19 cellular contexts compared by ENCODE assay signal in genomic region chrX:18047440-18047940, GRCh38.
DNase-seq lines count a peak whose midpoint lies in the region; ATAC-seq, FAIRE-seq and TF ChIP-seq lines count a peak whose summit lies in the region.
"Had no signal": no experiment of that assay in that cellular context is flagged by ENCODE, and none has a peak within 500 bp of the region (broad histone marks: within the 10 kb centered on the region; RNA-seq: fewer than 3 reads in every experiment).

No MANE protein-coding gene starts in this region.

- TF ChIP-seq POLR2A in esophagus squamous epithelium (IDR thresholded peaks at IDR 0.05): no peak

- H3K9me3 ChIP-seq in keratinocyte (ENCODE audit: control insufficient read depth, low read depth, low read length) (no peaks in the 10 kb centered on the region), esophagus squamous epithelium (no peaks in the 10 kb centered on the region)

- POLR2A ChIA-PET in RWPE1 (lab: Yijun Ruan, JAX; ENCODE audit: low non-redundant PET): no interaction called here

- intact Hi-C loops in esophagus squamous epithelium (cut with DNase I): no loop called here

- H3K36me3 Mint-ChIP-seq in activated T-cell treated with anti-CD3 and anti-CD28 coated beads, Interleukin-2, amount 50 U/mL, for 72 hours (ENCODE audit: insufficient read depth in 2 of 2): no peaks in the 10 kb centered on the region
- H3K36me3 Mint-ChIP-seq: CD14-positive monocyte; CD8-positive, alpha-beta T cell; IgD-negative memory B cell had no signal

- peaks cover 21% of the 10 kb centered on the region for H3K27me3 Mint-ChIP-seq in activated T-cell treated with anti-CD3 and anti-CD28 coated beads, Interleukin-2, amount 50 U/mL, for 72 hours (ENCODE audit: low read depth)
- H3K27me3 Mint-ChIP-seq: IgD-negative memory B cell had no signal

- CTCF ChIA-PET in RWPE1 (lab: Yijun Ruan, JAX): interaction anchor here (0.7 kb wide), 1 partner anchor 1781 kb away, joined by 3 read pairs; no protein-coding TSS in a partner anchor

- peaks cover 2 to 7% of the 10 kb centered on the region in 2 donors for H3K9me3 Mint-ChIP-seq in activated T-cell treated with anti-CD3 and anti-CD28 coated beads, Interleukin-2, amount 50 U/mL, for 72 hours

- 34 to 57% methylated on average over 3 to 4 of the region's 4 CpGs for WGBS in esophagus squamous epithelium, 2 donors

- ATAC-seq in activated T-cell treated with anti-CD3 and anti-CD28 coated beads, Interleukin-2, amount 50 U/mL, for 72 hours (replicated peaks in 1 of 2): no peak
- ATAC-seq: CD8-positive, alpha-beta T cell; HCT116 had no signal

- H3K79me2 ChIP-seq in keratinocyte (ENCODE audit: control insufficient read depth, insufficient read depth, low read length): no peaks in the 10 kb centered on the region

- DNase-seq in EL: peak; percentile 10
- DNase-seq in RWPE1 (ENCODE audit: low spot score): peak; percentile 2
- peak; percentile 21 for DNase-seq in keratinocyte (ENCODE audit: low read depth, low spot score)
- peak; percentile 2 for DNase-seq in stromal cell of bone marrow (ENCODE audit: low read depth)
- no peak for DNase-seq in esophagus squamous epithelium (lab: John Stamatoyannopoulos, UW)
- no peak for DNase-seq in GM20000 (ENCODE audit: low spot score)
- no peak for DNase-seq in activated T-cell treated with anti-CD3 and anti-CD28 coated beads, Interleukin-2, amount 50 U/mL, for 72 hours
- DNase-seq: CD8-positive, alpha-beta T cell; COR-L47; DMS153; DMS79 treated with DMSO at 0.1 percent for 48 hours; GF-D8; GM23248 had no signal

- H3K27me3 ChIP-seq in keratinocyte (ENCODE audit: control insufficient read depth, extremely low read depth, insufficient read depth, low read length) (no peaks in the 10 kb centered on the region), esophagus squamous epithelium (no peaks in the 10 kb centered on the region)

- H4K20me1 ChIP-seq in keratinocyte (ENCODE audit: control insufficient read depth, extremely low read depth, insufficient read depth, low read length): no peaks in the 10 kb centered on the region

- peak overlapping the region; percentile 35; the same call in 1 of the 2 replicates for H3K27ac ChIP-seq in RWPE1
- no peak overlapping the region for H3K27ac ChIP-seq in keratinocyte (ENCODE audit: control insufficient read depth, insufficient read depth, low read length)
- no peak overlapping the region for H3K27ac ChIP-seq in esophagus squamous epithelium
- H3K27ac ChIP-seq: GM23248 had no signal

- dilution Hi-C loops in keratinocyte (cut with MboI; ENCODE audit: extremely low pct_ligation_motif_present, low sequenced_read_pairs): no loop called here

- no peaks in the 10 kb centered on the region for H3K9me1 ChIP-seq in keratinocyte (ENCODE audit: control insufficient read depth, extremely low read depth, insufficient read depth, low read length)

- no peak for FAIRE-seq in keratinocyte (lab: Jason Lieb, UNC)
- FAIRE-seq: A204.1, D721Med, H54 had no signal

- no peak overlapping the region for H3K4me3 Mint-ChIP-seq in activated T-cell treated with anti-CD3 and anti-CD28 coated beads, Interleukin-2, amount 50 U/mL, for 72 hours
- H3K4me3 Mint-ChIP-seq: CD14-positive monocyte; CD8-positive, alpha-beta T cell; IgD-negative memory B cell had no signal

- TF ChIP-seq CTCF in RWPE1 (conservative IDR thresholded peaks at IDR 0.05; ENCODE audit: low read depth): no peak
- no peak for TF ChIP-seq CTCF in keratinocyte (optimal IDR thresholded peaks at IDR 0.05 in 1 of 3, IDR thresholded peaks at IDR 0.05 in 1 of 3, conservative IDR thresholded peaks at IDR 0.05 in 1 of 3; ENCODE audit: extremely low read depth in 1 of 3, insufficient read depth in 2 of 3, low read length in 3 of 3)
- no peak for TF ChIP-seq CTCF in esophagus squamous epithelium (IDR thresholded peaks at IDR 0.05)
- TF ChIP-seq CTCF in GM20000 (IDR thresholded peaks at IDR 0.05; ENCODE audit: extremely low read depth, missing control alignments): no peak

- H3K4me2 ChIP-seq in keratinocyte (ENCODE audit: control insufficient read depth, extremely low read depth, insufficient read depth, low read depth, low read length): no peak overlapping the region

- H3K4me1 Mint-ChIP-seq in activated T-cell treated with anti-CD3 and anti-CD28 coated beads, Interleukin-2, amount 50 U/mL, for 72 hours (ENCODE audit: low read depth): no peaks in the 10 kb centered on the region
- H3K4me1 Mint-ChIP-seq: CD14-positive monocyte, IgD-negative memory B cell had no signal

- H3K4me3 ChIP-seq in keratinocyte (ENCODE audit: control insufficient read depth in 2 of 3, extremely low read depth in 1 of 3, insufficient read depth in 2 of 3, low read depth in 1 of 3, low read length in 3 of 3): no peak overlapping the region
- no peak overlapping the region for H3K4me3 ChIP-seq in esophagus squamous epithelium
- H3K4me3 ChIP-seq: GM23248 had no signal

- no peak overlapping the region for H3K9ac ChIP-seq in keratinocyte (ENCODE audit: control insufficient read depth, extremely low read depth, insufficient read depth, low read length)
- H3K9ac ChIP-seq: GM23248 had no signal

- H3K36me3 ChIP-seq in keratinocyte (ENCODE audit: control insufficient read depth in 2 of 2, extremely low read depth in 1 of 2, insufficient read depth in 2 of 2, low read length in 2 of 2): no peaks in the 10 kb centered on the region
- H3K36me3 ChIP-seq in esophagus squamous epithelium: no peaks in the 10 kb centered on the region

- no peak overlapping the region for H3K27ac Mint-ChIP-seq in activated T-cell treated with anti-CD3 and anti-CD28 coated beads, Interleukin-2, amount 50 U/mL, for 72 hours
- H3K27ac Mint-ChIP-seq: CD14-positive monocyte; CD8-positive, alpha-beta T cell; IgD-negative memory B cell had no signal

- H2AFZ ChIP-seq in keratinocyte (ENCODE audit: control insufficient read depth, low read length): no peak overlapping the region
- H2AFZ ChIP-seq: GM23248 had no signal

- H3K4me1 ChIP-seq in keratinocyte (ENCODE audit: control insufficient read depth, extremely low read depth, insufficient read depth, low read length): no peaks in the 10 kb centered on the region
- no peaks in the 10 kb centered on the region for H3K4me1 ChIP-seq in esophagus squamous epithelium

Comparison
In these comparisons a context has a peak if more than half of its experiments do, and no peak if none do; other contexts are left out.
1. DNase-seq: peak in EL (single experiment), RWPE1 (single experiment), keratinocyte (single experiment) and stromal cell of bone marrow (single experiment); none in esophagus squamous epithelium (single experiment), GM20000 (single experiment) and activated T-cell treated with anti-CD3 and anti-CD28 coated beads, Interleukin-2, amount 50 U/mL, for 72 hours (0 of 2).